ENCODE assay signal across 9 cellular contexts in the genomic region with DNA sequence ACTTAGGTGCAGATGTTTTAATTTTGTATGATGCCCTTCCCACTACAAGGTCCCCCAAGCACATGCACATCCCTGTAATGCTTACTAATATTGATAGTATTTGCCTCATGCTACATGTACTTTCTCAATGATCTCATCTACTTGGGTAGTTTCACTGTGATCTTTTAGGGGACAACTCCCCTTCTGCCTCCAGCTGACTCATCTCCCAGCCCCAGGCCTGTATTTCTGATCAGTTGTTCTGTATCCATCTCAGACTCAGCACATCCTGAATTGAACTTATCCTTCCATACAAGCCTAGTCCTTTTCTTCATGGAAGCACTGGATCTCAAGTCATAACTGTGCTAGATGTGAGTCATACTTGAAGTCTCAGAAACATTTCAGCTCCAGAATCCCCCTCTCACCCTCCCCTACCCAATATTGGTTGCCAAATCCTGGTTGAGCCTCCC. TPM values are rescaled to one million over a fixed set of nuclear protein-coding genes. Genes with fewer than 3 reads are reported as not detected.
A peak's percentile ranks its signal among the peaks of the same experiment; 100 is the strongest.
DNase-seq lines count a peak whose midpoint lies in the region; ATAC-seq, FAIRE-seq and TF ChIP-seq lines count a peak whose summit lies in the region.
"Had no signal": no experiment of that assay in that cellular context is flagged by ENCODE, and none has a peak within 500 bp of the region (broad histone marks: within the 10 kb centered on the region; RNA-seq: fewer than 3 reads in every experiment).

No MANE protein-coding gene starts in this region.

- H3K4me3 ChIP-seq in HepG2 (replicated peaks in 1 of 3; ENCODE audit: insufficient read depth in 1 of 3, low read depth in 2 of 3, low read length in 3 of 3), result no peak overlapping the region
- no peak overlapping the region for H3K4me3 ChIP-seq in adrenal gland
- no peak overlapping the region for H3K4me3 ChIP-seq in heart right ventricle
- H3K4me3 ChIP-seq: left lung had no signal

- POLR2A ChIA-PET in HepG2 (lab: Yijun Ruan, JAX), result no interaction called here

- no peak overlapping the region for H3K4me2 ChIP-seq in HepG2 (ENCODE audit: low read depth, low read length)

- in situ Hi-C loops in HepG2 (cut with HindIII; ENCODE audit: extremely low pct_ligation_motif_present, low pct_unique_long_range_greater_than_20kb), result no loop called here

- BruUV-seq in HepG2 (replicated peaks; lab: Mats Ljungman, UMichigan), result no TSS peak

- no peak for TF ChIP-seq POLR2A in HepG2 (IDR thresholded peaks at IDR 0.05; ENCODE audit: insufficient read depth in 1 of 2, low read depth in 2 of 2, low read length in 2 of 2)
- TF ChIP-seq POLR2A in adrenal gland (IDR thresholded peaks at IDR 0.05), result no peak

- H3K36me3 ChIP-seq in HepG2 (replicated peaks in 1 of 2; ENCODE audit: control insufficient read depth in 1 of 2, insufficient read depth in 2 of 2, low read length in 2 of 2) (no peaks in the 10 kb centered on the region), adrenal gland (replicated peaks in 1 of 2) (no peaks in the 10 kb centered on the region), heart right ventricle (no peaks in the 10 kb centered on the region)
- H3K36me3 ChIP-seq: left lung had no signal

- H3K9me3 ChIP-seq in HepG2 (ENCODE audit: low read length) (no peaks in the 10 kb centered on the region), adrenal gland (replicated peaks in 1 of 3) (peaks cover 0 to 2% (median 0%) of the 10 kb centered on the region in 3 donors), heart right ventricle (no peaks in the 10 kb centered on the region)
- H3K9me3 ChIP-seq: left lung had no signal

- peak; percentile 35 to 53 for DNase-seq in activated CD4-positive, alpha-beta T cell treated with anti-CD3 and anti-CD28 coated beads, Interleukin-2, amount 50 U/mL, for 48 hours
- DNase-seq in activated CD4-positive, alpha-beta T cell treated with anti-CD3 and anti-CD28 coated beads, Interleukin-2, amount 50 U/mL, for 4 hours, result no peak
- DNase-seq in OCI-M1 (lab: John Stamatoyannopoulos, UW) (peak; percentile 51), HepG2 (ENCODE audit: low spot score) (no peak), adrenal gland (no peak), heart right ventricle (no peak)
- DNase-seq in stimulated activated CD4-positive, alpha-beta T cell treated with anti-CD3 and anti-CD28 coated beads, Interleukin-4, amount 100 ng/mL, for 1 hour, result peak; percentile 29
- DNase-seq: left lung had no signal

- no peak overlapping the region for H2AFZ ChIP-seq in HepG2 (ENCODE audit: low read length)

- no peak for FAIRE-seq in HepG2 (lab: Jason Lieb, UNC)

- intact Hi-C loops in HepG2 (cut with micrococcal nuclease; ENCODE audit: unreplicated experiment) (no loop called here), adrenal gland (cut with DNase I) (no loop called here), heart right ventricle (cut with DNase I) (loop anchor here in 1 of 10 donors (5.0 kb wide), 1 partner anchor 35 kb away; no protein-coding TSS in a partner anchor)

- CTCF ChIA-PET in HepG2 (lab: Yijun Ruan, JAX; ENCODE audit: low intra/inter-chr PET ratio, low total read pairs), result no interaction called here

- TF ChIP-seq CTCF in HepG2 (CRISPR knock-in tag; IDR thresholded peaks at IDR 0.05), result no peak
- no peak for TF ChIP-seq CTCF in adrenal gland (IDR thresholded peaks at IDR 0.05)
- no peak for TF ChIP-seq CTCF in heart right ventricle (IDR thresholded peaks at IDR 0.05)

- H3K27me3 ChIP-seq in HepG2 (ENCODE audit: control insufficient read depth in 1 of 2, insufficient read depth in 2 of 2, low read length in 2 of 2), result no peaks in the 10 kb centered on the region; a peak in 2 of 5 replicates
- H3K27me3 ChIP-seq in adrenal gland, result no peaks in the 10 kb centered on the region
- peaks cover 0 to under 1% (median 0%) of the 10 kb centered on the region in 7 donors for H3K27me3 ChIP-seq in heart right ventricle
- H3K27me3 ChIP-seq: left lung had no signal

- ATAC-seq in HG02588 (IDR thresholded peaks at IDR 0.05; ENCODE audit: unreplicated experiment), result peak; percentile 95
- no peak for ATAC-seq in HepG2
- no peak for ATAC-seq in heart right ventricle

- H3K79me2 ChIP-seq in HepG2 (ENCODE audit: insufficient read depth, low read length), result no peaks in the 10 kb centered on the region

- H3K4me1 ChIP-seq in HepG2 (ENCODE audit: insufficient read depth, low read length) (peaks cover 28% of the 10 kb centered on the region), adrenal gland (replicated peaks in 1 of 2) (peaks cover 0 to 6% of the 10 kb centered on the region in 2 donors), heart right ventricle (peaks cover 0 to 14% (median 0%) of the 10 kb centered on the region in 9 donors)

- TF ChIP-seq RAD21 in HepG2 (CRISPR knock-in tag; IDR thresholded peaks at IDR 0.05), result no peak

- H3K9ac ChIP-seq in HepG2 (ENCODE audit: insufficient read depth, low read depth, low read length), result no peak overlapping the region

- no peak overlapping the region for H3K27ac ChIP-seq in HepG2 (ENCODE audit: extremely low read length, insufficient read depth, low read length)
- no peak overlapping the region for H3K27ac ChIP-seq in adrenal gland
- no peak overlapping the region for H3K27ac ChIP-seq in heart right ventricle
- H3K27ac ChIP-seq: left lung had no signal

- TF ChIP-seq EP300 in HepG2 (IDR thresholded peaks at IDR 0.05; ENCODE audit: low read depth in 2 of 2, low read length in 2 of 2) (no peak), HepG2 (CRISPR knock-in tag; IDR thresholded peaks at IDR 0.05; ENCODE audit: borderline replicate concordance) (no peak)

- H4K20me1 ChIP-seq in HepG2 (ENCODE audit: insufficient read depth, low read length), result no peaks in the 10 kb centered on the region

TF ChIP-seq in HepG2, 621 proteins besides CTCF, POLR2A, EP300 and RAD21 (continues in another document):
- TF ChIP-seq, protein P1, sequence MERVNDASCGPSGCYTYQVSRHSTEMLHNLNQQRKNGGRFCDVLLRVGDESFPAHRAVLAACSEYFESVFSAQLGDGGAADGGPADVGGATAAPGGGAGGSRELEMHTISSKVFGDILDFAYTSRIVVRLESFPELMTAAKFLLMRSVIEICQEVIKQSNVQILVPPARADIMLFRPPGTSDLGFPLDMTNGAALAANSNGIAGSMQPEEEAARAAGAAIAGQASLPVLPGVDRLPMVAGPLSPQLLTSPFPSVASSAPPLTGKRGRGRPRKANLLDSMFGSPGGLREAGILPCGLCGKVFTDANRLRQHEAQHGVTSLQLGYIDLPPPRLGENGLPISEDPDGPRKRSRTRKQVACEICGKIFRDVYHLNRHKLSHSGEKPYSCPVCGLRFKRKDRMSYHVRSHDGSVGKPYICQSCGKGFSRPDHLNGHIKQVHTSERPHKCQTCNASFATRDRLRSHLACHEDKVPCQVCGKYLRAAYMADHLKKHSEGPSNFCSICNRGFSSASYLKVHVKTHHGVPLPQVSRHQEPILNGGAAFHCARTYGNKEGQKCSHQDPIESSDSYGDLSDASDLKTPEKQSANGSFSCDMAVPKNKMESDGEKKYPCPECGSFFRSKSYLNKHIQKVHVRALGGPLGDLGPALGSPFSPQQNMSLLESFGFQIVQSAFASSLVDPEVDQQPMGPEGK (CRISPR knock-in tag; IDR thresholded peaks at IDR 0.05), result no peak
- TF ChIP-seq, protein P2, sequence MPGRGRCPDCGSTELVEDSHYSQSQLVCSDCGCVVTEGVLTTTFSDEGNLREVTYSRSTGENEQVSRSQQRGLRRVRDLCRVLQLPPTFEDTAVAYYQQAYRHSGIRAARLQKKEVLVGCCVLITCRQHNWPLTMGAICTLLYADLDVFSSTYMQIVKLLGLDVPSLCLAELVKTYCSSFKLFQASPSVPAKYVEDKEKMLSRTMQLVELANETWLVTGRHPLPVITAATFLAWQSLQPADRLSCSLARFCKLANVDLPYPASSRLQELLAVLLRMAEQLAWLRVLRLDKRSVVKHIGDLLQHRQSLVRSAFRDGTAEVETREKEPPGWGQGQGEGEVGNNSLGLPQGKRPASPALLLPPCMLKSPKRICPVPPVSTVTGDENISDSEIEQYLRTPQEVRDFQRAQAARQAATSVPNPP (CRISPR knock-in tag; IDR thresholded peaks at IDR 0.05), result no peak
- TF ChIP-seq ZNF629 (CRISPR knock-in tag; conservative IDR thresholded peaks at IDR 0.05) (no peak), FOXM1 (CRISPR knock-in tag; IDR thresholded peaks at IDR 0.05) (no peak)
- TF ChIP-seq, protein P3, sequence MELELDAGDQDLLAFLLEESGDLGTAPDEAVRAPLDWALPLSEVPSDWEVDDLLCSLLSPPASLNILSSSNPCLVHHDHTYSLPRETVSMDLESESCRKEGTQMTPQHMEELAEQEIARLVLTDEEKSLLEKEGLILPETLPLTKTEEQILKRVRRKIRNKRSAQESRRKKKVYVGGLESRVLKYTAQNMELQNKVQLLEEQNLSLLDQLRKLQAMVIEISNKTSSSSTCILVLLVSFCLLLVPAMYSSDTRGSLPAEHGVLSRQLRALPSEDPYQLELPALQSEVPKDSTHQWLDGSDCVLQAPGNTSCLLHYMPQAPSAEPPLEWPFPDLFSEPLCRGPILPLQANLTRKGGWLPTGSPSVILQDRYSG (CRISPR knock-in tag; IDR thresholded peaks at IDR 0.05), result no peak

RNA-seq across cellular contexts. Expression of a gene that starts 49.4 kb away (rescaled TPM):
- total RNA-seq in HepG2 (2016; rRNA removed; fragmentation: Illumina TruSeq; extraction: Trizol) (38.4 and 40.3 TPM in 2 replicates), adrenal gland (10 to 100 TPM; 24.2 to 45.0 (median 37.2) TPM), heart right ventricle (10 to 100 TPM; 20.2 to 31.1 (median 24.8) TPM)
- 10.7 and 12.3 TPM in 2 replicates for total RNA-seq in HepG2 (2016; cell fraction: cytosol; rRNA removed; fragmentation: Illumina TruSeq; extraction: Trizol; ENCODE audit: low read depth)
- total RNA-seq in HepG2 (2016; cell fraction: insoluble cytoplasmic fraction; rRNA removed; fragmentation: Illumina TruSeq; extraction: Trizol), result 38.6 and 40.4 TPM in 2 replicates
- total RNA-seq in HepG2 (2016; cell fraction: membrane; rRNA removed; fragmentation: Illumina TruSeq; extraction: Trizol), result 16.8 and 20.9 TPM in 2 replicates
- 81.6 and 85.4 TPM in 2 replicates for total RNA-seq in HepG2 (2016; cell fraction: nucleus; rRNA removed; fragmentation: Illumina TruSeq; extraction: Trizol)
- polyA plus RNA-seq in HepG2 (2011; rRNA removed) (27.9 and 28.0 TPM in 2 replicates), adrenal gland (10 to 100 TPM; 13.1 to 44.3 (median 21.7) TPM), heart right ventricle (10 to 100 TPM in 1 of 2 donors, 1 to 10 TPM in 1; 7.1 to 11.0 TPM)
- 7.7 and 13.6 TPM in 2 replicates for polyA plus RNA-seq in HepG2 (2011; cell fraction: cytosol; rRNA removed)
- 30.7 and 36.2 TPM in 2 replicates for polyA plus RNA-seq in HepG2 (2011; cell fraction: nucleus; rRNA removed)
- 18.1 and 21.3 TPM in 2 replicates for polyA plus RNA-seq in HepG2 (2012)
- polyA plus RNA-seq in HepG2 (2016; cell fraction: cytosol; fragmentation: Illumina TruSeq; extraction: Trizol; ENCODE audit: low read depth), result 1.9 and 2.2 TPM in 2 replicates
- polyA plus RNA-seq in HepG2 (2016; cell fraction: insoluble cytoplasmic fraction; fragmentation: Illumina TruSeq; extraction: Trizol; ENCODE audit: low read depth), result 24.9 and 26.1 TPM in 2 replicates
- polyA plus RNA-seq in HepG2 (2016; cell fraction: membrane; fragmentation: Illumina TruSeq; extraction: Trizol; ENCODE audit: low read depth), result 4.1 and 5.1 TPM in 2 replicates
- 44.4 and 44.5 TPM in 2 replicates for polyA plus RNA-seq in HepG2 (2016; cell fraction: nucleus; fragmentation: Illumina TruSeq; extraction: Trizol; ENCODE audit: insufficient read depth, low read depth)
- polyA minus RNA-seq in HepG2 (2011; rRNA and poly(A)+ RNA removed; ENCODE audit: low replicate concordance), result 62.5 and 66.5 TPM in 2 replicates
- 30.2 and 41.5 TPM in 2 replicates for polyA minus RNA-seq in HepG2 (2011; cell fraction: cytosol; rRNA and poly(A)+ RNA removed)
- polyA minus RNA-seq in HepG2 (2011; cell fraction: nucleus; rRNA and poly(A)+ RNA removed), result 252 and 263 TPM in 2 replicates

Comparison
In these comparisons a context has a peak if more than half of its experiments do, and no peak if none do; other contexts are left out.
1. DNase-seq: peak in activated CD4-positive, alpha-beta T cell treated with anti-CD3 and anti-CD28 coated beads, Interleukin-2, amount 50 U/mL, for 48 hours (2 of 2), OCI-M1 (single experiment) and stimulated activated CD4-positive, alpha-beta T cell treated with anti-CD3 and anti-CD28 coated beads, Interleukin-4, amount 100 ng/mL, for 1 hour (single experiment); none in activated CD4-positive, alpha-beta T cell treated with anti-CD3 and anti-CD28 coated beads, Interleukin-2, amount 50 U/mL, for 4 hours (0 of 2), HepG2 (single experiment), adrenal gland (0 of 7) and heart right ventricle (0 of 2).